In genomic region chr10:131641898-131642297, GRCh38 we compare ENCODE assay signal across 17 cellular contexts.
A peak's percentile ranks its signal among the peaks of the same experiment; 100 is the strongest.
DNase-seq lines count a peak whose midpoint lies in the region; ATAC-seq, FAIRE-seq and TF ChIP-seq lines count a peak whose summit lies in the region.
"Had no signal": no experiment of that assay in that cellular context is flagged by ENCODE, and none has a peak within 500 bp of the region (broad histone marks: within the 10 kb centered on the region; RNA-seq: fewer than 3 reads in every experiment).

No MANE protein-coding gene starts in this region.

- intact Hi-C loops in Caco-2 (cut with micrococcal nuclease; ENCODE audit: unreplicated experiment) = no loop called here
- intact Hi-C loops in GM12878 (cut with micrococcal nuclease; ENCODE audit: unreplicated experiment) = no loop called here

- CTCF ChIA-PET in Caco-2 (lab: Charles Lee) (interaction anchor here (0.9 kb wide), 1 partner anchor 88 kb away, joined by 3 read pairs; no protein-coding TSS in a partner anchor), GM12878 (lab: Yijun Ruan, JAX) (no interaction called here)

- DNase-seq in Caco-2 = no peak
- DNase-seq in GM12878 (ENCODE audit: low read depth, low spot score) = no peak
- peak; percentile 48 for DNase-seq in osteocyte (ENCODE audit: extremely low spot score, unreplicated experiment)
- DNase-seq in ureter (ENCODE audit: low spot score) = no peak
- no peak for DNase-seq in GF-D8 (lab: John Stamatoyannopoulos, UW)
- DNase-seq in activated naive CD4-positive, alpha-beta T cell treated with anti-CD3 and anti-CD28 coated beads, Interleukin-2, amount 50 U/mL, for 16 hours = no peak
- DNase-seq: BE2C; CD4-positive, alpha-beta memory T cell; DMS 273 treated with DMSO at 0.1 percent for 48 hours; DND-41; EL; GM23248; KG1 had no signal

- SMC1A ChIA-PET in GM12878 (lab: Charles Lee; ENCODE audit: uncharacterized antibody, unreplicated experiment) = no interaction called here

- H3K79me2 ChIP-seq in GM12878 (ENCODE audit: control insufficient read depth, insufficient read depth, low read length) = no peaks in the 10 kb centered on the region

- no peak for TF ChIP-seq CTCF in Caco-2 (IDR thresholded peaks at IDR 0.05; ENCODE audit: insufficient read depth in 1 of 2, low read depth in 1 of 2, low read length in 1 of 2, severe bottlenecking in 1 of 2, unreplicated experiment in 1 of 2)
- TF ChIP-seq CTCF in GM12878 (IDR thresholded peaks at IDR 0.05 in 2 of 3, conservative IDR thresholded peaks at IDR 0.05 in 1 of 3; ENCODE audit: control insufficient read depth in 2 of 3, extremely low read depth in 1 of 3, insufficient read depth in 1 of 3, low read depth in 3 of 3, low read length in 3 of 3) = no peak
- no peak for TF ChIP-seq CTCF in osteocyte (IDR thresholded peaks at IDR 0.05)

- BruUV-seq in Caco-2 (replicated peaks; lab: Mats Ljungman, UMichigan) (no TSS peak), GM12878 (replicated peaks; lab: Mats Ljungman, UMichigan) (no TSS peak)

- H3K9me3 ChIP-seq in BLaER1 treated with 17β-estradiol and CSF1 and Interleukin-3, amounts not matched to agents 10 nM and 100 nM (replicated peaks in 1 of 11) = peaks cover 22 to 27% (median 22%) of the 10 kb centered on the region in 11 experiments
- H3K9me3 ChIP-seq in Caco-2 (peaks cover 4% of the 10 kb centered on the region; the same call in 1 of the 2 replicates), GM12878 (replicated peaks; ENCODE audit: control insufficient read depth, insufficient read depth, low read length) (peaks cover 9% of the 10 kb centered on the region)
- H3K9me3 ChIP-seq: BE2C, HAP-1 had no signal

- no peaks in the 10 kb centered on the region for H3K27me3 ChIP-seq in BLaER1 treated with 17β-estradiol and CSF1 and Interleukin-3, amounts not matched to agents 10 nM and 100 nM
- H3K27me3 ChIP-seq in Caco-2 (replicated peaks; ENCODE audit: control insufficient read depth, insufficient read depth, low read length) (no peaks in the 10 kb centered on the region), GM12878 (replicated peaks in 1 of 2; ENCODE audit: control insufficient read depth in 2 of 2, insufficient read depth in 2 of 2, low read length in 1 of 2) (no peaks in the 10 kb centered on the region)
- H3K27me3 ChIP-seq: BE2C had no signal

- H3K27ac Mint-ChIP-seq in Caco-2 (ENCODE audit: unreplicated experiment) (peak overlapping the region; percentile 43), osteocyte (ENCODE audit: unreplicated experiment) (no peak overlapping the region)
- H3K27ac Mint-ChIP-seq: CD14-positive monocyte; CD4-positive, alpha-beta memory T cell had no signal

- no peak overlapping the region for H2AFZ ChIP-seq in GM12878 (ENCODE audit: control insufficient read depth, low read depth, low read length)
- H2AFZ ChIP-seq: GM23248 had no signal

- no peak for TF ChIP-seq RAD21 in GM12878 (IDR thresholded peaks at IDR 0.05; ENCODE audit: insufficient read depth, low read depth, low read length)

- RAD21 ChIA-PET in GM12878 (lab: Charles Lee; ENCODE audit: unreplicated experiment) = no interaction called here

- no peak overlapping the region for H3K9ac ChIP-seq in BLaER1 treated with 17β-estradiol and CSF1 and Interleukin-3, amounts not matched to agents 10 nM and 100 nM
- H3K9ac ChIP-seq in GM12878 (ENCODE audit: control insufficient read depth, insufficient read depth, low read length) = no peak overlapping the region
- H3K9ac ChIP-seq: GM23248 had no signal

- TF ChIP-seq POLR2A in GM12878 (IDR thresholded peaks at IDR 0.05; ENCODE audit: low read depth, low read length) = no peak

- no peak overlapping the region for H3K4me3 ChIP-seq in BLaER1 treated with 17β-estradiol and CSF1 and Interleukin-3, amounts not matched to agents 10 nM and 100 nM
- H3K4me3 ChIP-seq in Caco-2 (ENCODE audit: low read depth, low read length) = no peak overlapping the region
- no peak overlapping the region for H3K4me3 ChIP-seq in GM12878
- H3K4me3 ChIP-seq: GM23248, HAP-1 had no signal

- no peaks in the 10 kb centered on the region for H3K9me3 Mint-ChIP-seq in Caco-2 (ENCODE audit: unreplicated experiment)
- peaks cover 34% of the 10 kb centered on the region for H3K9me3 Mint-ChIP-seq in osteocyte (ENCODE audit: unreplicated experiment)

- no peaks in the 10 kb centered on the region for H4K20me1 ChIP-seq in BLaER1 treated with 17β-estradiol and CSF1 and Interleukin-3, amounts not matched to agents 10 nM and 100 nM
- no peaks in the 10 kb centered on the region for H4K20me1 ChIP-seq in GM12878 (ENCODE audit: control insufficient read depth, insufficient read depth)

- H3K4me1 ChIP-seq in BLaER1 treated with 17β-estradiol and CSF1 and Interleukin-3, amounts not matched to agents 10 nM and 100 nM = peaks cover 11 to 23% (median 16%) of the 10 kb centered on the region in 10 experiments
- peaks cover 10% of the 10 kb centered on the region for H3K4me1 ChIP-seq in Caco-2
- H3K4me1 ChIP-seq in GM12878 (ENCODE audit: control insufficient read depth, insufficient read depth, low read length) = peaks cover 18% of the 10 kb centered on the region
- H3K4me1 ChIP-seq: BE2C, HAP-1 had no signal

- WGBS in GM12878 (ENCODE audit: insufficient coverage, insufficient replicate concordance, low lambda C conversion rate, missing lambda C conversion rate) = 32% methylated on average over 4 of the region's 4 CpGs

- no peak overlapping the region for H3K4me3 Mint-ChIP-seq in Caco-2 (ENCODE audit: unreplicated experiment)
- H3K4me3 Mint-ChIP-seq in osteocyte (ENCODE audit: unreplicated experiment) = no peak overlapping the region
- H3K4me3 Mint-ChIP-seq: CD14-positive monocyte; CD4-positive, alpha-beta memory T cell had no signal

- H3K4me1 Mint-ChIP-seq in Caco-2 (ENCODE audit: low read depth, unreplicated experiment) (peaks cover 6% of the 10 kb centered on the region), osteocyte (ENCODE audit: unreplicated experiment) (no peaks in the 10 kb centered on the region)
- H3K4me1 Mint-ChIP-seq: CD14-positive monocyte; CD4-positive, alpha-beta memory T cell had no signal

- H3K36me3 Mint-ChIP-seq in Caco-2 (ENCODE audit: insufficient read depth, unreplicated experiment) (no peaks in the 10 kb centered on the region), osteocyte (ENCODE audit: unreplicated experiment) (no peaks in the 10 kb centered on the region)
- H3K36me3 Mint-ChIP-seq: CD14-positive monocyte; CD4-positive, alpha-beta memory T cell had no signal

- in situ Hi-C loops in GM12878 (cut with MboI) = no loop called here

- no peak for ATAC-seq in GM12878
- ATAC-seq in GM19351 (IDR thresholded peaks at IDR 0.05; ENCODE audit: unreplicated experiment) = no peak

- peak overlapping the region in 6 of 11 experiments; percentile 63 to 79 (median 69); a peak in 8 of 22 replicates for H3K4me2 ChIP-seq in BLaER1 treated with 17β-estradiol and CSF1 and Interleukin-3, amounts not matched to agents 10 nM and 100 nM
- H3K4me2 ChIP-seq in GM12878 (ENCODE audit: control insufficient read depth, insufficient read depth) = no peak overlapping the region; the same call in 1 of the 2 replicates

- POLR2A ChIA-PET in Caco-2 (lab: Charles Lee) (no interaction called here), GM12878 (lab: Charles Lee) (no interaction called here)

- no peak for TF ChIP-seq EP300 in GM12878 (IDR thresholded peaks at IDR 0.05; ENCODE audit: borderline replicate concordance in 1 of 2, control insufficient read depth in 1 of 2, low read depth in 2 of 2, low read length in 2 of 2)

- no peaks in the 10 kb centered on the region for H3K27me3 Mint-ChIP-seq in Caco-2 (ENCODE audit: insufficient read depth, unreplicated experiment)
- no peaks in the 10 kb centered on the region for H3K27me3 Mint-ChIP-seq in osteocyte (ENCODE audit: unreplicated experiment)
- H3K27me3 Mint-ChIP-seq: CD4-positive, alpha-beta memory T cell had no signal

- H3K36me3 ChIP-seq in BLaER1 treated with 17β-estradiol and CSF1 and Interleukin-3, amounts not matched to agents 10 nM and 100 nM = peaks cover 0 to 3% (median 0%) of the 10 kb centered on the region in 11 experiments; a peak in 2 of 22 replicates
- H3K36me3 ChIP-seq in Caco-2 (ENCODE audit: control insufficient read depth, insufficient read depth, low read length) = no peaks in the 10 kb centered on the region
- H3K36me3 ChIP-seq in GM12878 (ENCODE audit: control insufficient read depth in 2 of 2, insufficient read depth in 2 of 2, low read length in 1 of 2) = no peaks in the 10 kb centered on the region
- H3K36me3 ChIP-seq: BE2C, HAP-1 had no signal

- FAIRE-seq in GM12878 (lab: Jason Lieb, UNC) = no peak

- H3K27ac ChIP-seq in BLaER1 treated with 17β-estradiol and CSF1 and Interleukin-3, amounts not matched to agents 10 nM and 100 nM = no peak overlapping the region
- peak overlapping the region; percentile 62; the same call in 1 of the 2 replicates for H3K27ac ChIP-seq in GM12878 (ENCODE audit: control insufficient read depth, insufficient read depth)
- H3K27ac ChIP-seq: GM23248 had no signal

TF ChIP-seq in GM12878, 131 proteins besides CTCF, POLR2A, EP300 and RAD21:
- TF ChIP-seq YY1 (IDR thresholded peaks at IDR 0.05; ENCODE audit: low read depth, low read length) (no peak), HDAC2 (IDR thresholded peaks at IDR 0.05) (no peak), ZNF274 (IDR thresholded peaks at IDR 0.05; ENCODE audit: insufficient read depth, insufficient read length) (no peak), SREBF1 (IDR thresholded peaks at IDR 0.05; ENCODE audit: low read length) (no peak), IKZF2 (IDR thresholded peaks at IDR 0.05) (no peak)
TF ChIP-seq in GM12878: peak in this region for 0.
